In the genomic region with DNA sequence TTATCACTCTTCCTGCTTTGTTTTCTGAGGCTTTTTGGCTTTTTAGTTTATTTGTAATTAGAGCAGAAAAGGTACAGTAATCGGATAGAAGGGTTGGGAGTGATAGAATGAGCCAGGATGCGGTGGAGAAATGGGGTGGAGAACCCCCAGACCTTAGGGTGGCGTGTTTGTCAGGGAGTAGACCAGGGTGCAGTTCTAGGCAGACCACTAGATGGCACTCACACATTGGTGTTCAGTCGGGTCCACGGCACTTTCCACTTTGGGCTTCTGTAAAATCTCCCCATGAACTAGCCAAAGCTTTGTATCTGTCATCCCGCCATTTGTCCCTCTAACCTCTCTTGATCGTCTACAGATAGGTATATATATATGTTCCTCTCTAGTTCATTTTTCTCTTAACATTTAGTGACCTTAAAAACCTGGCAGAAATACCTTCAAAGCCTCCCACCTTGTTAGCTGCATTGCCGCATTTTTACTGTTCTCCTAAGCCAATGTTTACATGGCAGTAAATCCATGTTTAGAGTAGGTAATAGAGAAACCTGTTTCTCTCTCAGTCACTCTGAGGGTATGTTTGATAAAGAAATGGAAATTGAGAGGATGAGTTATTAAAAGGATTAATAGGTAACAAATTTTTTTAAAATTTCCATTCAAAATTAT, we compare ENCODE assay signal across 8 cellular contexts. TPM values are rescaled to one million over a fixed set of nuclear protein-coding genes. Genes with fewer than 3 reads are reported as not detected.
DNase-seq lines count a peak whose midpoint lies in the region; ATAC-seq, FAIRE-seq and TF ChIP-seq lines count a peak whose summit lies in the region.

No MANE protein-coding gene starts in this region.

- H3K27me3 Mint-ChIP-seq in activated CD4-positive, alpha-beta T cell treated with anti-CD3 and anti-CD28 coated beads, Interleukin-2, amount 10 ng/mL, durations not matched to agents 7 days and 5 days: no peaks in the 10 kb centered on the region

- H3K4me1 Mint-ChIP-seq in activated CD4-positive, alpha-beta T cell treated with anti-CD3 and anti-CD28 coated beads, Interleukin-2, amount 10 ng/mL, durations not matched to agents 7 days and 5 days: peaks cover 50% of the 10 kb centered on the region

- CTCF ChIA-PET in AG04449 (lab: Yijun Ruan, JAX) (interaction anchor here (0.6 to 4.7 kb wide), 55 partner anchors 8 to 1488 kb away, joined by 3 to 39 read pairs (median 4); a partner anchor contains a TSS), HepG2 (lab: Yijun Ruan, JAX; ENCODE audit: low intra/inter-chr PET ratio, low total read pairs) (interaction anchor here (0.7 to 1.4 kb wide), 4 partner anchors 259 to 938 kb away, joined by 3 to 4 read pairs (median 4); no protein-coding TSS in a partner anchor)
- CTCF ChIA-PET in activated CD4-positive, alpha-beta T cell treated with anti-CD3 and anti-CD28 coated beads, Interleukin-2, amount 10 ng/mL, durations not matched to agents 7 days and 5 days (lab: Charles Lee): interaction anchor here (0.6 to 4.8 kb wide), 21 partner anchors 9 to 932 kb away, joined by 3 to 15 read pairs (median 3); a partner anchor contains a TSS

- H3K4me3 ChIP-seq in AG04449 (ENCODE audit: low read depth, low read length) (no peak overlapping the region), HepG2 (replicated peaks in 1 of 3; ENCODE audit: insufficient read depth in 1 of 3, low read depth in 2 of 3, low read length in 3 of 3) (peak overlapping the region; percentile 46 to 67 (median 48); a peak in 5 of 6 replicates)

- POLR2A ChIA-PET in AG04449 (lab: Yijun Ruan, JAX) (no interaction called here), HepG2 (lab: Yijun Ruan, JAX) (interaction anchor here (1.1 to 1.3 kb wide), 2 partner anchors 50 to 155 kb away, joined by 3 to 5 read pairs; a partner anchor contains a TSS)
- POLR2A ChIA-PET in activated CD4-positive, alpha-beta T cell treated with anti-CD3 and anti-CD28 coated beads, Interleukin-2, amount 10 ng/mL, durations not matched to agents 7 days and 5 days (lab: Charles Lee): no interaction called here

- H3K4me3 Mint-ChIP-seq in activated CD4-positive, alpha-beta T cell treated with anti-CD3 and anti-CD28 coated beads, Interleukin-2, amount 10 ng/mL, durations not matched to agents 7 days and 5 days: peak overlapping the region; percentile 48

- peak overlapping the region; percentile 38 for H3K27ac ChIP-seq in HepG2 (ENCODE audit: extremely low read length, insufficient read depth, low read length)

- H3K36me3 Mint-ChIP-seq in activated CD4-positive, alpha-beta T cell treated with anti-CD3 and anti-CD28 coated beads, Interleukin-2, amount 10 ng/mL, durations not matched to agents 7 days and 5 days (ENCODE audit: low read depth): no peaks in the 10 kb centered on the region

- peak; percentile 92 for TF ChIP-seq CTCF in AG04449 (IDR thresholded peaks at IDR 0.05; ENCODE audit: insufficient read depth, low read length, missing control alignments)
- TF ChIP-seq CTCF in HepG2 (CRISPR knock-in tag; IDR thresholded peaks at IDR 0.05): peak; percentile 93

- BruUV-seq in HepG2 (replicated peaks; lab: Mats Ljungman, UMichigan): TSS peak; percentile 81

- TF ChIP-seq RAD21 in HepG2 (CRISPR knock-in tag; IDR thresholded peaks at IDR 0.05): peak; percentile 83

- H3K4me2 ChIP-seq in HepG2 (ENCODE audit: low read depth, low read length): peak overlapping the region; percentile 76

- intact Hi-C loops in HepG2 (cut with micrococcal nuclease; ENCODE audit: unreplicated experiment): loop anchor here (1.0 to 5.0 kb wide), 6 partner anchors 253 to 886 kb away; a partner anchor contains a TSS

- no peaks in the 10 kb centered on the region for H3K9me3 ChIP-seq in HepG2 (ENCODE audit: low read length)

- no peak for TF ChIP-seq POLR2A in HepG2 (IDR thresholded peaks at IDR 0.05; ENCODE audit: insufficient read depth in 1 of 2, low read depth in 2 of 2, low read length in 2 of 2)

- peak; percentile 93 for FAIRE-seq in HepG2 (lab: Jason Lieb, UNC)

- H2AFZ ChIP-seq in HepG2 (ENCODE audit: low read length): peak overlapping the region; percentile 47

- H4K20me1 ChIP-seq in HepG2 (ENCODE audit: insufficient read depth, low read length): no peaks in the 10 kb centered on the region

- in situ Hi-C loops in HepG2 (cut with HindIII; ENCODE audit: extremely low pct_ligation_motif_present, low pct_unique_long_range_greater_than_20kb): loop anchor here (25.0 kb wide), 3 partner anchors 581 to 1456 kb away; no protein-coding TSS in a partner anchor

- no peaks in the 10 kb centered on the region for H3K9me3 Mint-ChIP-seq in activated CD4-positive, alpha-beta T cell treated with anti-CD3 and anti-CD28 coated beads, Interleukin-2, amount 10 ng/mL, durations not matched to agents 7 days and 5 days

- peak overlapping the region; percentile 57 for H3K9ac ChIP-seq in HepG2 (ENCODE audit: insufficient read depth, low read depth, low read length)

- peak overlapping the region; percentile 95 for H3K27ac Mint-ChIP-seq in activated CD4-positive, alpha-beta T cell treated with anti-CD3 and anti-CD28 coated beads, Interleukin-2, amount 10 ng/mL, durations not matched to agents 7 days and 5 days

- DNase-seq in AG04449 (ENCODE audit: low read depth, low spot score) (no peak), NCI-H524 treated with DMSO at 0.1 percent for 48 hours (lab: John Stamatoyannopoulos, UW) (peak; percentile 20), dedifferentiated amniotic fluid mesenchymal stem cell (ENCODE audit: extremely low spot score) (peak; percentile 74), HepG2 (ENCODE audit: low spot score) (peak; percentile 57)
- DNase-seq in activated CD4-positive, alpha-beta T cell treated with anti-CD3 and anti-CD28 coated beads, Interleukin-2, amount 10 ng/mL, durations not matched to agents 7 days and 5 days: peak; percentile 89
- DNase-seq in stimulated activated CD4-positive, alpha-beta T cell treated with anti-CD3 and anti-CD28 coated beads, TNF-alpha, amount 100 ng/mL, for 4 hours (ENCODE audit: low read depth in 3 of 3): peak; percentile 70 to 76 (median 74)

- TF ChIP-seq EP300 in HepG2 (IDR thresholded peaks at IDR 0.05; ENCODE audit: low read depth in 2 of 2, low read length in 2 of 2): no peak
- TF ChIP-seq EP300 in HepG2 (CRISPR knock-in tag; IDR thresholded peaks at IDR 0.05; ENCODE audit: borderline replicate concordance): no peak

- peaks cover 21% of the 10 kb centered on the region for H3K4me1 ChIP-seq in HepG2 (ENCODE audit: insufficient read depth, low read length)

- no peaks in the 10 kb centered on the region for H3K79me2 ChIP-seq in HepG2 (ENCODE audit: insufficient read depth, low read length)

- 6% methylated on average over 7 of the region's 8 CpGs for WGBS in HepG2 (ENCODE audit: low lambda C conversion rate)

- H3K27me3 ChIP-seq in HepG2 (ENCODE audit: control insufficient read depth in 1 of 2, insufficient read depth in 2 of 2, low read length in 2 of 2): no peaks in the 10 kb centered on the region

- ATAC-seq in GM19025 (IDR thresholded peaks at IDR 0.05; ENCODE audit: low read depth, unreplicated experiment): peak; percentile 60
- peak; percentile 37 for ATAC-seq in HG03469 (IDR thresholded peaks at IDR 0.05; ENCODE audit: unreplicated experiment)
- ATAC-seq in HepG2: peak; percentile 93

- no peaks in the 10 kb centered on the region for H3K36me3 ChIP-seq in HepG2 (replicated peaks in 1 of 2; ENCODE audit: control insufficient read depth in 1 of 2, insufficient read depth in 2 of 2, low read length in 2 of 2)

TF ChIP-seq in HepG2, 621 proteins besides CTCF, POLR2A, EP300 and RAD21 (continues in another document):
- peak; percentile 7; the same call in 1 of the 2 replicates for TF ChIP-seq FOXA3 (CRISPR knock-in tag; IDR thresholded peaks at IDR 0.05)
- peak; percentile 83 for TF ChIP-seq SMC3 (IDR thresholded peaks at IDR 0.05; ENCODE audit: low read length)
- TF ChIP-seq CBX1 (IDR thresholded peaks at IDR 0.05; ENCODE audit: low read depth): no peak
- no peak for TF ChIP-seq ZNF484 (CRISPR knock-in tag; IDR thresholded peaks at IDR 0.05; ENCODE audit: borderline replicate concordance, low read depth)
- no peak for TF ChIP-seq ZFP36L1 (CRISPR knock-in tag; IDR thresholded peaks at IDR 0.05)
- TF ChIP-seq KDM5A (IDR thresholded peaks at IDR 0.05; ENCODE audit: borderline replicate concordance, low read length): peak; percentile 78
- no peak for TF ChIP-seq MIER3 (CRISPR knock-in tag; IDR thresholded peaks at IDR 0.05; ENCODE audit: borderline replicate concordance)
- TF ChIP-seq MEIS1 (CRISPR knock-in tag; IDR thresholded peaks at IDR 0.05; ENCODE audit: borderline replicate concordance): no peak
- TF ChIP-seq ZNF773 (CRISPR knock-in tag; IDR thresholded peaks at IDR 0.05; ENCODE audit: borderline replicate concordance): no peak
- 0 out of 2 replicates have a peak, but pooled peaks have one; percentile 16 for TF ChIP-seq ELF3 (CRISPR knock-in tag; IDR thresholded peaks at IDR 0.05)

RNA-seq across cellular contexts. Expression of a gene that starts 49.7 kb away (rescaled TPM):
- total RNA-seq in activated CD4-positive, alpha-beta T cell treated with anti-CD3 and anti-CD28 coated beads, Interleukin-2, amount 10 ng/mL, durations not matched to agents 7 days and 5 days: 10 to 100 TPM; 12.2 to 13.0 TPM
- total RNA-seq in HepG2 (2016; rRNA removed; fragmentation: Illumina TruSeq; extraction: Trizol): 9.6 and 14.5 TPM in 2 replicates
- total RNA-seq in HepG2 (2016; cell fraction: cytosol; rRNA removed; fragmentation: Illumina TruSeq; extraction: Trizol; ENCODE audit: low read depth): 2.0 and 2.9 TPM in 2 replicates
- total RNA-seq in HepG2 (2016; cell fraction: insoluble cytoplasmic fraction; rRNA removed; fragmentation: Illumina TruSeq; extraction: Trizol): 9.5 and 15.4 TPM in 2 replicates
- 3.3 and 3.6 TPM in 2 replicates for total RNA-seq in HepG2 (2016; cell fraction: membrane; rRNA removed; fragmentation: Illumina TruSeq; extraction: Trizol)
- total RNA-seq in HepG2 (2016; cell fraction: nucleus; rRNA removed; fragmentation: Illumina TruSeq; extraction: Trizol): 6.5 and 8.3 TPM in 2 replicates
- 10.7 and 12.7 TPM in 2 replicates for polyA plus RNA-seq in HepG2 (2011; rRNA removed)
- polyA plus RNA-seq in HepG2 (2011; cell fraction: cytosol; rRNA removed): 5.3 and 10.1 TPM in 2 replicates
- polyA plus RNA-seq in HepG2 (2011; cell fraction: nucleus; rRNA removed): 10.8 and 13.7 TPM in 2 replicates
- polyA plus RNA-seq in HepG2 (2012): 13.3 and 18.6 TPM in 2 replicates
- polyA plus RNA-seq in HepG2 (2016; cell fraction: cytosol; fragmentation: Illumina TruSeq; extraction: Trizol; ENCODE audit: low read depth): 2.8 and 3.7 TPM in 2 replicates
- polyA plus RNA-seq in HepG2 (2016; cell fraction: insoluble cytoplasmic fraction; fragmentation: Illumina TruSeq; extraction: Trizol; ENCODE audit: low read depth): 21.4 and 21.5 TPM in 2 replicates
- 4.2 and 5.1 TPM in 2 replicates for polyA plus RNA-seq in HepG2 (2016; cell fraction: membrane; fragmentation: Illumina TruSeq; extraction: Trizol; ENCODE audit: low read depth)
- 12.2 and 12.3 TPM in 2 replicates for polyA plus RNA-seq in HepG2 (2016; cell fraction: nucleus; fragmentation: Illumina TruSeq; extraction: Trizol; ENCODE audit: insufficient read depth, low read depth)
- 1.0 and 3.9 TPM in 2 replicates for polyA minus RNA-seq in HepG2 (2011; rRNA and poly(A)+ RNA removed; ENCODE audit: low replicate concordance)
- polyA minus RNA-seq in HepG2 (2011; cell fraction: cytosol; rRNA and poly(A)+ RNA removed): 4.7 and 5.9 TPM in 2 replicates
- polyA minus RNA-seq in HepG2 (2011; cell fraction: nucleus; rRNA and poly(A)+ RNA removed): 18.8 and 21.1 TPM in 2 replicates

Comparison
In these comparisons a context has a peak if more than half of its experiments do, and no peak if none do; other contexts are left out.
1. ATAC-seq: peak in every context shown above with its lines; median percentile 93 in HepG2; 60 in GM19025; 37 in HG03469.